Comparison of ENCODE assay signal across 10 cellular contexts in genomic region chr4:36332782-36333131, GRCh38. TPM values are rescaled to one million over a fixed set of nuclear protein-coding genes. Genes with fewer than 3 reads are reported as not detected.
DNase-seq lines count a peak whose midpoint lies in the region; ATAC-seq and TF ChIP-seq lines count a peak whose summit lies in the region.
"Had no signal": no experiment of that assay in that cellular context is flagged by ENCODE, and none has a peak within 500 bp of the region (broad histone marks: within the 10 kb centered on the region; RNA-seq: fewer than 3 reads in every experiment).

No MANE protein-coding gene starts in this region.

- H3K4me3 ChIP-seq in GM12864 (ENCODE audit: low read depth, low read length) (no peak overlapping the region), HAP-1 (no peak overlapping the region)

- peak; percentile 73 for DNase-seq in GM12864 (ENCODE audit: low read depth)
- DNase-seq in occipital lobe (lab: John Stamatoyannopoulos, UW): no peak
- no peak for DNase-seq in NCI-H774 (lab: John Stamatoyannopoulos, UW)
- DNase-seq in NCI-H446 treated with DMSO at 0.1 percent for 48 hours (lab: John Stamatoyannopoulos, UW): no peak
- DNase-seq in HAP-1 (ENCODE audit: low spot score in 2 of 2): no peak

- TF ChIP-seq CTCF in GM12864 (IDR thresholded peaks at IDR 0.05; ENCODE audit: low read depth, low read length, missing control alignments): no peak

- no peaks in the 10 kb centered on the region for H3K4me1 ChIP-seq in HAP-1

- H3K36me3 ChIP-seq in HAP-1 (replicated peaks): no peaks in the 10 kb centered on the region

- no peaks in the 10 kb centered on the region for H3K27me3 ChIP-seq in HAP-1 (ENCODE audit: low read depth)

- no peaks in the 10 kb centered on the region for H3K9me3 ChIP-seq in HAP-1

- in situ Hi-C loops in HAP-1 (cut with MboI; ENCODE audit: low sequenced_read_pairs): no loop called here

- peak; percentile 98 for ATAC-seq in GM19324 (IDR thresholded peaks at IDR 0.05; ENCODE audit: low FRiP score, unreplicated experiment)
- ATAC-seq in HG02763 (IDR thresholded peaks at IDR 0.05; ENCODE audit: unreplicated experiment): peak; percentile 98
- peak; percentile 97 for ATAC-seq in HG03558 (IDR thresholded peaks at IDR 0.05; ENCODE audit: extremely low read depth, unreplicated experiment)

RNA-seq across cellular contexts. Expression of gene DTHD1, which starts 51.3 kb away (rescaled TPM):
- 0.94 TPM for total RNA-seq in occipital lobe
- total RNA-seq: LHCN-M2, WTC11 had no signal
